26 cellular contexts compared by ENCODE assay signal in the genomic region with DNA sequence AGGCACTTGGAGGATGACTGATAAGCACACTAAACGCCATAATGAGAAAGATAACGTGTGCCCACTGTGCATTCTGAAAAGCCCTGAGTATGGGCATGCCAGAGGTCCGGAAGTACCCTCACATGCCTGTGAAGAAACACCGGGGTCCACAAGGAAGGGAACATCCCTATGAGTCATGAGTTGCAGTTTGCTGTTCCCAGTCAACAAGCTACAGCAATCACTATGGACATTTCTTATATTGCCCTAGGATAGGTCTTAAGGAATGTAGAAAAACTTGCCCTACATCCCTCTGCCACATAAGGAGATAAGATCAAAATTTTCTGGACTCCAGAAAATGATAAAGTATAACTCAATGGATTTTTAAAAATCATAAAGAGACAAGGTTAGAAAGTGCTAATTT. TPM values are rescaled to one million over a fixed set of nuclear protein-coding genes. Genes with fewer than 3 reads are reported as not detected.
DNase-seq lines count a peak whose midpoint lies in the region; ATAC-seq, FAIRE-seq and TF ChIP-seq lines count a peak whose summit lies in the region.
"Had no signal": no experiment of that assay in that cellular context is flagged by ENCODE, and none has a peak within 500 bp of the region (broad histone marks: within the 10 kb centered on the region; RNA-seq: fewer than 3 reads in every experiment).

No MANE protein-coding gene starts in this region.

- in situ Hi-C loops in mammary epithelial cell (cut with MboI; ENCODE audit: low sequenced_read_pairs in 2 of 2): no loop called here

- no peak for TF ChIP-seq CTCF in mammary epithelial cell (conservative IDR thresholded peaks at IDR 0.05 in 1 of 2, IDR thresholded peaks at IDR 0.05 in 1 of 2; ENCODE audit: extremely low read depth in 1 of 2, insufficient read depth in 1 of 2, low read depth in 1 of 2, low read length in 2 of 2)
- TF ChIP-seq CTCF in breast epithelium (IDR thresholded peaks at IDR 0.05): no peak

- dilution Hi-C loops in mammary epithelial cell (cut with HindIII; ENCODE audit: low sequenced_read_pairs): no loop called here

- peak overlapping the region; percentile 61 for H3K4me2 ChIP-seq in mammary epithelial cell (ENCODE audit: insufficient read depth, low read depth, low read length)

- no peaks in the 10 kb centered on the region for H4K20me1 ChIP-seq in mammary epithelial cell (ENCODE audit: insufficient read depth, low read length)

- TF ChIP-seq POLR2A in breast epithelium (IDR thresholded peaks at IDR 0.05) (no peak), H54 (IDR thresholded peaks at IDR 0.05; ENCODE audit: low read depth, low read length) (no peak)

- H3K4me1 ChIP-seq in mammary epithelial cell (ENCODE audit: insufficient read depth, low read length): peaks cover 12% of the 10 kb centered on the region
- H3K4me1 ChIP-seq in breast epithelium: no peaks in the 10 kb centered on the region

- 52% methylated on average over 4 of the region's 4 CpGs for WGBS in mammary epithelial cell (ENCODE audit: low coverage, missing lambda C conversion rate)

- intact Hi-C loops in mammary epithelial cell (cut with micrococcal nuclease) (no loop called here), breast epithelium (cut with DNase I; ENCODE audit: low total_unique reads) (no loop called here)

- H3K9me3 ChIP-seq in mammary epithelial cell (replicated peaks; ENCODE audit: insufficient read depth, low read length) (peaks cover 3% of the 10 kb centered on the region), breast epithelium (no peaks in the 10 kb centered on the region), T-helper 17 cell (ENCODE audit: control insufficient read depth, low read length, poor library complexity, severe bottlenecking) (no peaks in the 10 kb centered on the region)

- no peak overlapping the region for H3K4me3 Mint-ChIP-seq in T-helper 17 cell
- H3K4me3 Mint-ChIP-seq: activated naive CD4-positive, alpha-beta T cell treated with anti-CD3 and anti-CD28 coated beads, Interleukin-2, amount 10 ng/mL, durations not matched to agents 7 days and 5 days; activated T-cell treated with anti-CD3 and anti-CD28 coated beads, Interleukin-2, amount 50 U/mL, for 4 hours; endodermal cell; naive B cell; stimulated activated effector memory CD8-positive, alpha-beta T cell treated with anti-CD3 and anti-CD28 coated beads, Interleukin-12 subunit alpha, Interleukin-12 subunit beta, amount 100 ng/mL, for 72 hours had no signal

- H3K36me3 ChIP-seq in mammary epithelial cell (ENCODE audit: insufficient read depth, low read length): no peaks in the 10 kb centered on the region
- H3K36me3 ChIP-seq in breast epithelium: no peaks in the 10 kb centered on the region

- no peaks in the 10 kb centered on the region for H3K36me3 Mint-ChIP-seq in T-helper 17 cell (ENCODE audit: low read depth)
- H3K36me3 Mint-ChIP-seq: naive B cell had no signal

- H3K27me3 Mint-ChIP-seq in T-helper 17 cell: no peaks in the 10 kb centered on the region
- H3K27me3 Mint-ChIP-seq: activated naive CD4-positive, alpha-beta T cell treated with anti-CD3 and anti-CD28 coated beads, Interleukin-2, amount 10 ng/mL, durations not matched to agents 7 days and 5 days had no signal

- H3K27ac ChIP-seq in mammary epithelial cell (ENCODE audit: insufficient read depth, low read depth, low read length) (peak overlapping the region; percentile 17), breast epithelium (peak overlapping the region in 1 of 2 donors; percentile 64)

- peaks cover 26% of the 10 kb centered on the region for H3K4me1 Mint-ChIP-seq in T-helper 17 cell
- H3K4me1 Mint-ChIP-seq: endodermal cell, naive B cell had no signal

- FAIRE-seq in H54 (lab: Jason Lieb, UNC): no peak
- FAIRE-seq: GM19239, small intestine had no signal

- H3K4me3 ChIP-seq in mammary epithelial cell (replicated peaks in 1 of 3; ENCODE audit: insufficient read depth in 1 of 3, low read depth in 2 of 3, low read length in 3 of 3) (no peak overlapping the region), breast epithelium (no peak overlapping the region)

- peak overlapping the region; percentile 66 for H3K27ac Mint-ChIP-seq in T-helper 17 cell
- H3K27ac Mint-ChIP-seq: endodermal cell; naive B cell; stimulated activated effector memory CD8-positive, alpha-beta T cell treated with anti-CD3 and anti-CD28 coated beads, Interleukin-12 subunit alpha, Interleukin-12 subunit beta, amount 100 ng/mL, for 72 hours had no signal

- CTCF ChIA-PET in mammary epithelial cell (lab: Charles Lee; ENCODE audit: low non-redundant PET): no interaction called here

- ATAC-seq in T-helper 17 cell: no peak
- no peak for ATAC-seq in HG03565 (IDR thresholded peaks at IDR 0.05; ENCODE audit: unreplicated experiment)
- no peak for ATAC-seq in GM18858 (IDR thresholded peaks at IDR 0.05; ENCODE audit: unreplicated experiment)
- ATAC-seq: left colon, Right ventricle myocardium inferior had no signal

- peaks cover 50% of the 10 kb centered on the region for H3K79me2 ChIP-seq in mammary epithelial cell (ENCODE audit: insufficient read depth, low read length)

- no TSS peak for BruUV-seq in mammary epithelial cell (replicated peaks; lab: Mats Ljungman, UMichigan)

- H2AFZ ChIP-seq in mammary epithelial cell (ENCODE audit: low read depth, low read length): no peak overlapping the region

- DNase-seq in mammary epithelial cell (peak; percentile 66), breast epithelium (ENCODE audit: low spot score in 2 of 2) (no peak), T-helper 17 cell (no peak), islet precursor cell (peak; percentile 72), H54 (ENCODE audit: insufficient read length, low spot score) (no peak), D341Med (ENCODE audit: low spot score) (no peak)
- DNase-seq: activated CD4-positive, CD25-positive, alpha-beta regulatory T cell treated with anti-CD3 and anti-CD28 coated beads, Interleukin-2, amount 50 U/mL, for 72 hours; activated naive CD4-positive, alpha-beta T cell treated with anti-CD3 and anti-CD28 coated beads, Interleukin-2, amount 10 ng/mL, durations not matched to agents 7 days and 5 days; activated T-cell treated with anti-CD3 and anti-CD28 coated beads, Interleukin-2, amount 50 U/mL, for 4 hours; anterior cingulate cortex; cortex of kidney; endodermal cell; left colon; mesendoderm; naive B cell; NCI-H82; nucleus accumbens; small intestine; stimulated activated CD4-positive, alpha-beta T cell treated with anti-CD3 and anti-CD28 coated beads, Interleukin-2, amount 100 ng/mL, for 24 hours; substantia nigra; SW 1271 had no signal

- no peaks in the 10 kb centered on the region for H3K27me3 ChIP-seq in mammary epithelial cell (ENCODE audit: insufficient read depth, low read length)
- no peaks in the 10 kb centered on the region for H3K27me3 ChIP-seq in breast epithelium

- no peak overlapping the region for H3K9ac ChIP-seq in mammary epithelial cell (ENCODE audit: insufficient read depth, low read length)

RNA-seq across cellular contexts. Expression of gene MB21D2, which starts 9.9 kb away (rescaled TPM):
- total RNA-seq in mammary epithelial cell (1 to 10 TPM; 5.2 to 7.8 TPM), breast epithelium (10 to 100 TPM in 1 of 3 donors, 1 to 10 TPM in 2; 4.0 to 11.9 (median 6.2) TPM), T-helper 17 cell (10 to 100 TPM; 10.1 to 12.3 TPM)
- polyA plus RNA-seq in mammary epithelial cell: 4.7 TPM
- 4.9 TPM for polyA minus RNA-seq in mammary epithelial cell

Comparison
In these comparisons a context has a peak if more than half of its experiments do, and no peak if none do; other contexts are left out.
1. DNase-seq: peak in mammary epithelial cell (single experiment) and islet precursor cell (single experiment); none in breast epithelium (0 of 2), T-helper 17 cell (0 of 3), H54 (single experiment) and D341Med (single experiment).